Comparison of ENCODE assay signal across 1 cellular context in the genomic region with DNA sequence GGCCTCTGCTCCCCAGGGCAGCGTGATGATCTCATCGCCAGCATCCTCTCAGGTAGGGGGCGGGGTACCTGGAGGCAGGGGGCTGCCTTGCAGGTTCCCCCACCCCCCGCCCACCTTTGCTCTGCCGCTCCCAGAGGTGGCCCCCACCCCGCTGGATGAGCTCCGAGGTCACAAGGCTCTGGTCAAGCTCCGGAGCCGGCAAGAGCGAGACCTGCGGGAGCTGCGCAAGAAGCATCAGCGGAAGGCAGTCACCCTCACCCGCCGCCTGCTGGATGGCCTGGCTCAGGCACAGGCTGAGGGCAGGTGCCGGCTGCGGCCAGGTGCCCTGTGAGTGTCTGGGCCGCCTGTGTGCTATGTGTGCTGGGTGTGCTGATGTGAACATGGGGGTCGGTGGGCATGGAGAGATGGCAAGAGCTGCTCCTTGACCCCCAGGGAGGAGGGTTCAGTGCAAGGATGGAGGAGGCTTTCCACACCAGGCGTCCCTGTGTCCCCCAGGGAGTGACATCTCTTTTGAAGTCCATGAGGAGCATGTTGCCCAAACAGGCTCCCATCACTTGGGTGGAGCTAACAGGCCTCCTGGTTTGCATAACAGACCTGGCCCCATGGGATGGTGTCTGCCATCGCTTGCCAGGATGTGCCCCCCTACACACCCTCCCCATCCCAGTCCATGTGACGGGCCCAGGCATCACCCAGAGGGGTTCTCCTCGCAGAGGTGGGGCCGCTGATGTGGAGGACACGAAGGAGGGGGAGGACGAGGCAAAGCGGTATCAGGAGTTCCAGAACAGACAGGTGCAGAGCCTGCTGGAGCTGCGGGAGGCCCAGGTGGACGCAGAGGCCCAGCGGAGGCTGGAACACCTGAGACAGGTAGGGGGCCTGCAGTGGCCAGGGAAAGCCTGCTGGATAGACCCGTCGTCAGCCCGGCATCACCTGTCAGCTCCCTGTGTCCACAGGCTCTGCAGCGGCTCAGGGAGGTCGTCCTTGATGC.
TF ChIP-seq lines count a peak whose summit lies in the region.

No MANE protein-coding gene starts in this region.

TF ChIP-seq in K562, 482 proteins besides CTCF, POLR2A, EP300 and RAD21:
- TF ChIP-seq CHD1 (IDR thresholded peaks at IDR 0.05; ENCODE audit: low read length) (no peak), RBFOX2 (IDR thresholded peaks at IDR 0.05; ENCODE audit: low read depth, low read length) (0 out of 2 replicates have a peak, but pooled peaks have one; percentile 23), L3MBTL2 (IDR thresholded peaks at IDR 0.05) (no peak), BCL6 (CRISPR knock-in tag; IDR thresholded peaks at IDR 0.05) (no peak), GABPB2 (CRISPR knock-in tag; conservative IDR thresholded peaks at IDR 0.05) (no peak)
- TF ChIP-seq, protein P1, sequence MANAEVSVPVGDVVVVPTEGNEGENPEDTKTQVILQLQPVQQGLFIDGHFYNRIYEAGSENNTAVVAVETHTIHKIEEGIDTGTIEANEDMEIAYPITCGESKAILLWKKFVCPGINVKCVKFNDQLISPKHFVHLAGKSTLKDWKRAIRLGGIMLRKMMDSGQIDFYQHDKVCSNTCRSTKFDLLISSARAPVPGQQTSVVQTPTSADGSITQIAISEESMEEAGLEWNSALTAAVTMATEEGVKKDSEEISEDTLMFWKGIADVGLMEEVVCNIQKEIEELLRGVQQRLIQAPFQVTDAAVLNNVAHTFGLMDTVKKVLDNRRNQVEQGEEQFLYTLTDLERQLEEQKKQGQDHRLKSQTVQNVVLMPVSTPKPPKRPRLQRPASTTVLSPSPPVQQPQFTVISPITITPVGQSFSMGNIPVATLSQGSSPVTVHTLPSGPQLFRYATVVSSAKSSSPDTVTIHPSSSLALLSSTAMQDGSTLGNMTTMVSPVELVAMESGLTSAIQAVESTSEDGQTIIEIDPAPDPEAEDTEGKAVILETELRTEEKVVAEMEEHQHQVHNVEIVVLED (CRISPR knock-in tag; IDR thresholded peaks at IDR 0.05): no peak
